ENCODE assay signal across 8 cellular contexts in genomic region chr19:36850646-36851442, GRCh38. TPM values are rescaled to one million over a fixed set of nuclear protein-coding genes. Genes with fewer than 3 reads are reported as not detected.
DNase-seq lines count a peak whose midpoint lies in the region; ATAC-seq and TF ChIP-seq lines count a peak whose summit lies in the region.

Gene ZNF345 (plus strand): TSS chr19:36850876. CDS start chr19:36876831, 25,955 bp downstream.

- POLR2A ChIA-PET in Panc1 (lab: Charles Lee) = interaction anchor here (0.5 kb wide), 1 partner anchor 154 kb away, joined by 7 read pairs; no protein-coding TSS in a partner anchor

- no peaks in the 10 kb centered on the region for H3K4me1 ChIP-seq in Panc1 (ENCODE audit: control insufficient read depth, insufficient read depth, low read length)

- DNase-seq in DMS 273 treated with DMSO at 0.1 percent for 48 hours (lab: John Stamatoyannopoulos, UW) = peak; percentile 91
- DNase-seq in KG1 (lab: John Stamatoyannopoulos, UW) = peak; percentile 79
- peak; percentile 93 for DNase-seq in Panc1 (ENCODE audit: low read depth, low spot score)
- peak; percentile 72 for DNase-seq in activated T-helper 1 cell treated with Interleukin-2 at 50 U/mL for 16 hours (ENCODE audit: low read depth)
- peak; percentile 93 for DNase-seq in fibroblast of gingiva (ENCODE audit: low read depth)
- DNase-seq in myocyte (ENCODE audit: low read depth) = peak; percentile 98
- DNase-seq in stimulated activated CD8-positive, alpha-beta memory T cell treated with anti-CD3 and anti-CD28 coated beads, Interleukin-7, amount 100 ng/mL, for 24 hours (ENCODE audit: low read depth) = peak; percentile 65

- ATAC-seq in GM21576 (IDR thresholded peaks at IDR 0.05; ENCODE audit: unreplicated experiment) = peak; percentile 76
- ATAC-seq in Panc1 = peak; percentile 97

- H3K27me3 ChIP-seq in Panc1 (ENCODE audit: control insufficient read depth, insufficient read depth, low read length) = no peaks in the 10 kb centered on the region

- peak within 1 kb of the TSS; percentile 90 for H3K27ac ChIP-seq in Panc1 (ENCODE audit: low read length)

- peaks cover 13% of the 10 kb centered on the region; the same call in 1 of the 2 replicates for H3K9me3 ChIP-seq in Panc1 (ENCODE audit: control insufficient read depth, insufficient read depth, low read depth, low read length)

- CTCF ChIA-PET in Panc1 (lab: Charles Lee) = interaction anchor here (0.5 to 0.6 kb wide), 3 partner anchors 8 to 1049 kb away, joined by 3 to 14 read pairs (median 7); no protein-coding TSS in a partner anchor

- in situ Hi-C loops in Panc1 (cut with HindIII; ENCODE audit: low pct_unique_long_range_greater_than_20kb, low sequenced_read_pairs) = no loop called here

- H3K36me3 ChIP-seq in Panc1 (ENCODE audit: control insufficient read depth, insufficient read depth, low read length) = no peaks in the 10 kb centered on the region

- H3K4me3 ChIP-seq in Panc1 (ENCODE audit: low read depth in 2 of 2, low read length in 2 of 2) = peak within 1 kb of the TSS; percentile 58 to 93

- intact Hi-C loops in Panc1 (cut with micrococcal nuclease; ENCODE audit: unreplicated experiment) = loop anchor here (5.0 kb wide), 1 partner anchor 66 kb away; the partner anchor contains the start of genes ZNF568 and ZNF829

- no peak for TF ChIP-seq CTCF in Panc1 (IDR thresholded peaks at IDR 0.05)

- BruUV-seq in Panc1 (replicated peaks; lab: Mats Ljungman, UMichigan) = TSS peak; percentile 93

RNA-seq across cellular contexts. Expression of gene ZNF345, which starts in this region (rescaled TPM):
- total RNA-seq in Panc1 (2021; ENCODE audit: unreplicated experiment) (3.8 TPM), myocyte (1.7 and 2.4 TPM in 2 replicates)
- 2.2 TPM for polyA plus RNA-seq in Panc1 (2012; ENCODE audit: insufficient read length)
- 3.2 TPM for polyA plus RNA-seq in myocyte (2012)

Comparison
In these comparisons a context has a peak if more than half of its experiments do, and no peak if none do; other contexts are left out.
1. Peak in every context shown above with its lines: DNase-seq, ATAC-seq, H3K4me3 ChIP-seq and H3K27ac ChIP-seq.